12 cellular contexts compared by ENCODE assay signal in the genomic region with DNA sequence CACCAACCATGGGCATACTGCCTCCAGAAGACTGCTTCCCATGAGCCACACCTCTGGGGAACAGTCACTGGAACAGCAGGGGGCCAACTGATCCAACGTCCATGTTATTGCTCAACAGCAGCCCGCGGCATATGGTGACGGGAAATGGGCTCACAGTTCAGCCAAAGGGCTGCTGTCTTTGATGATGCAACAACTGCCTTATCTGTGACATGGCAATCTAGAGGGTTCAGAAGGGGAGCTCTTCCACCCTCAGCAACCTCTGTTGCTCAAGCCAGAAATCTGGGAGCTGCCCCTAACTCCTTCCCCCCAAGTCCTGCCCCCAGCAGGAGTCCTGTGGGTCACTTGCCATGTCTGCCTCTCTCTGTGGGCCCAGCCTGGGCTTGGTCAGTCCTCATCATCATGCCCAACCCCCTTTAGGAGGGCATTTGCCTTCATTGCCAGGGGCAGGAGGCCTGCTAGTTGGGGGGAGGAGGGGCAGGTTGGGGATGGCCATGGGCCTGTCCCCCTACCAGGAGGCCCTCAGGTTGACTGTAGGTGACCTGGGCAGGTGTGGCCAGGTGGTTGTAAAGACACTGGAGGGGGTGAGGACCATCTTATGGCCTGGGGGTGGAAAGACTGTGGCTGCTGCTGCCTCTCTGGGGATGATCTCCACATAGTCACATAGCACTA.
A peak's percentile ranks its signal among the peaks of the same experiment; 100 is the strongest.
DNase-seq lines count a peak whose midpoint lies in the region; ATAC-seq and TF ChIP-seq lines count a peak whose summit lies in the region.
"Had no signal": no experiment of that assay in that cellular context is flagged by ENCODE, and none has a peak within 500 bp of the region (broad histone marks: within the 10 kb centered on the region; RNA-seq: fewer than 3 reads in every experiment).

No MANE protein-coding gene starts in this region.

- intact Hi-C loops in cardiac septum (cut with DNase I): no loop called here

- peak overlapping the region; percentile 65 for H3K27ac ChIP-seq in skeletal muscle tissue (ENCODE audit: low read depth, low read length)
- no peak overlapping the region for H3K27ac ChIP-seq in SJCRH30
- H3K27ac ChIP-seq: cardiac muscle cell, pancreas had no signal

- H3K9ac ChIP-seq in skeletal muscle tissue (ENCODE audit: low read depth in 1 of 3, low read length in 3 of 3): no peak overlapping the region

- POLR2A ChIA-PET in GM10248 (lab: Yijun Ruan, JAX): no interaction called here

- H3K4me3 ChIP-seq in skeletal muscle tissue (ENCODE audit: low read length in 3 of 3) (no peak overlapping the region), SJCRH30 (no peak overlapping the region)
- H3K4me3 ChIP-seq: cardiac muscle cell, pancreas had no signal

- H3K9me3 ChIP-seq in skeletal muscle tissue (ENCODE audit: control insufficient read depth in 3 of 3, low read length in 3 of 3) (no peaks in the 10 kb centered on the region), SJCRH30 (replicated peaks) (no peaks in the 10 kb centered on the region)
- H3K9me3 ChIP-seq: pancreas had no signal

- in situ Hi-C loops in ACHN (cut with HindIII; ENCODE audit: low pct_ligation_motif_present, low pct_unique_long_range_greater_than_20kb, low sequenced_read_pairs): no loop called here

- DNase-seq in GM10248 (ENCODE audit: extremely low spot score) (peak; percentile 6), SIG-M5 (lab: John Stamatoyannopoulos, UW) (peak; percentile 81), cardiac septum (ENCODE audit: low spot score) (peak; percentile 56), ACHN (no peak), GM20000 (ENCODE audit: low spot score) (no peak), SJCRH30 (no peak)
- DNase-seq: DMS79 treated with DMSO at 0.1 percent for 48 hours, NCI-H1105 treated with DMSO at 0.1 percent for 48 hours, pancreas had no signal

- CTCF ChIA-PET in GM10248 (lab: Yijun Ruan, JAX): interaction anchor here (6.2 kb wide), 1 partner anchor 11 kb away, joined by 59 read pairs; no protein-coding TSS in a partner anchor

- no peak for ATAC-seq in HG03280 (IDR thresholded peaks at IDR 0.05; ENCODE audit: unreplicated experiment)

- TF ChIP-seq CTCF in GM10248 (IDR thresholded peaks at IDR 0.05; ENCODE audit: control extremely low read depth, extremely low read depth, low read depth, missing control alignments) (no peak), GM20000 (IDR thresholded peaks at IDR 0.05; ENCODE audit: extremely low read depth, missing control alignments) (no peak)

- H3K27me3 ChIP-seq in skeletal muscle tissue (ENCODE audit: control insufficient read depth in 3 of 3, insufficient read depth in 3 of 3, low read length in 3 of 3) (peaks cover 0 to 2% (median 0%) of the 10 kb centered on the region in 3 donors), SJCRH30 (peaks cover 2% of the 10 kb centered on the region; the same call in 1 of the 2 replicates)
- H3K27me3 ChIP-seq: cardiac muscle cell, pancreas had no signal

- H3K36me3 ChIP-seq in skeletal muscle tissue (ENCODE audit: control insufficient read depth in 3 of 3, insufficient read depth in 3 of 3, low read length in 3 of 3) (no peaks in the 10 kb centered on the region), SJCRH30 (no peaks in the 10 kb centered on the region)
- H3K36me3 ChIP-seq: cardiac muscle cell, pancreas had no signal

- H3K4me1 ChIP-seq in skeletal muscle tissue (ENCODE audit: control insufficient read depth in 3 of 3, insufficient read depth in 3 of 3, low read length in 3 of 3): peaks cover 15 to 42% (median 16%) of the 10 kb centered on the region in 3 donors
- H3K4me1 ChIP-seq in SJCRH30: no peaks in the 10 kb centered on the region
- H3K4me1 ChIP-seq: pancreas had no signal

Comparison
In these comparisons a context has a peak if more than half of its experiments do, and no peak if none do; other contexts are left out.
1. DNase-seq: peak in GM10248 (single experiment), SIG-M5 (single experiment) and cardiac septum (single experiment); none in ACHN (single experiment), GM20000 (single experiment) and SJCRH30 (0 of 2).